Comparison of ENCODE assay signal across 8 cellular contexts in genomic region chr3:123067689-123068226, GRCh38. TPM values are rescaled to one million over a fixed set of nuclear protein-coding genes. Genes with fewer than 3 reads are reported as not detected.
DNase-seq lines count a peak whose midpoint lies in the region; ATAC-seq, FAIRE-seq and TF ChIP-seq lines count a peak whose summit lies in the region.

No MANE protein-coding gene starts in this region.

- H3K79me1 ChIP-seq in IMR-90 (ENCODE audit: low read depth in 1 of 2, low read length in 2 of 2), result peaks cover 22 to 52% of the 10 kb centered on the region in 2 experiments; a peak in 3 of 4 replicates

- no TSS peak for BruUV-seq in IMR-90 (replicated peaks; lab: Mats Ljungman, UMichigan)
- no TSS peak for BruUV-seq in GM12878 (replicated peaks; lab: Mats Ljungman, UMichigan)

- intact Hi-C loops in IMR-90 (cut with micrococcal nuclease) (no loop called here), GM12878 (cut with micrococcal nuclease; ENCODE audit: unreplicated experiment) (no loop called here), right lobe of liver (cut with DNase I) (no loop called here)

- peak overlapping the region; percentile 79 for H3K9ac ChIP-seq in IMR-90 (ENCODE audit: low read depth, low read length)
- H3K9ac ChIP-seq in GM12878 (ENCODE audit: control insufficient read depth, insufficient read depth, low read length), result peak overlapping the region; percentile 72

- H3K4ac ChIP-seq in IMR-90 (ENCODE audit: low read depth, low read length), result peak overlapping the region; percentile 79

- TF ChIP-seq POLR2A in IMR-90 (IDR thresholded peaks at IDR 0.05; ENCODE audit: low read depth, low read length) (0 out of 2 replicates have a peak, but pooled peaks have one; percentile 15), GM12878 (IDR thresholded peaks at IDR 0.05; ENCODE audit: low read depth, low read length) (no peak), right lobe of liver (IDR thresholded peaks at IDR 0.05) (no peak)

- FAIRE-seq in GM12878 (lab: Jason Lieb, UNC), result peak; percentile 54

- in situ Hi-C loops in IMR-90 (cut with MboI; ENCODE audit: low sequenced_read_pairs), result no loop called here
- in situ Hi-C loops in GM12878 (cut with MboI), result no loop called here

- H3K4me2 ChIP-seq in IMR-90 (ENCODE audit: low read depth, low read length), result peak overlapping the region; percentile 47
- H3K4me2 ChIP-seq in GM12878 (ENCODE audit: control insufficient read depth, insufficient read depth), result peak overlapping the region; percentile 97

- CTCF ChIA-PET in IMR-90 (lab: Yijun Ruan, JAX) (interaction anchor here (1.4 kb wide), 1 partner anchor 313 kb away, joined by 3 read pairs; no protein-coding TSS in a partner anchor), GM12878 (lab: Yijun Ruan, JAX) (interaction anchor here (0.8 to 2.7 kb wide), 4 partner anchors 9 to 70 kb away, joined by 3 to 10 read pairs (median 4); no protein-coding TSS in a partner anchor)

- H3K4me3 Mint-ChIP-seq in type B pancreatic cell, result peak overlapping the region; percentile 94

- H4K8ac ChIP-seq in IMR-90 (ENCODE audit: low read depth in 2 of 2, low read length in 2 of 2), result peak overlapping the region; percentile 42 to 62; a peak in 3 of 4 replicates

- no peaks in the 10 kb centered on the region for H3K36me3 Mint-ChIP-seq in type B pancreatic cell

- H2BK120ac ChIP-seq in IMR-90 (ENCODE audit: low read depth, low read length), result no peak overlapping the region

- H3K4me3 ChIP-seq in AG10803 (ENCODE audit: low read length) (peak overlapping the region; percentile 93), IMR-90 (ENCODE audit: insufficient read depth, low read depth, low read length) (peak overlapping the region; percentile 94), GM12878 (peak overlapping the region; percentile 80), right lobe of liver (peak overlapping the region; percentile 93 to 99 (median 95))

- peaks cover 12% of the 10 kb centered on the region for H3K27me3 Mint-ChIP-seq in type B pancreatic cell

- H4K20me1 ChIP-seq in IMR-90 (ENCODE audit: insufficient read depth, low read length) (peaks cover 38% of the 10 kb centered on the region), GM12878 (ENCODE audit: control insufficient read depth, insufficient read depth) (no peaks in the 10 kb centered on the region)

- TF ChIP-seq CTCF in AG10803 (conservative IDR thresholded peaks at IDR 0.05; ENCODE audit: low read length) (no peak), IMR-90 (conservative IDR thresholded peaks at IDR 0.05; ENCODE audit: low read depth, low read length) (no peak), GM12878 (IDR thresholded peaks at IDR 0.05 in 2 of 3, conservative IDR thresholded peaks at IDR 0.05 in 1 of 3; ENCODE audit: control insufficient read depth in 2 of 3, extremely low read depth in 1 of 3, insufficient read depth in 1 of 3, low read depth in 3 of 3, low read length in 3 of 3) (no peak), right lobe of liver (IDR thresholded peaks at IDR 0.05) (no peak), type B pancreatic cell (conservative IDR thresholded peaks at IDR 0.05) (no peak)

- peak overlapping the region; percentile 1; the same call in 1 of the 2 replicates for H4K5ac ChIP-seq in IMR-90 (ENCODE audit: low read depth, low read length)

- no peak overlapping the region for H2BK20ac ChIP-seq in IMR-90 (ENCODE audit: low read depth, low read length)

- peak overlapping the region; percentile 40 for H2AK5ac ChIP-seq in IMR-90 (ENCODE audit: low read depth, low read length)

- H2AFZ ChIP-seq in IMR-90 (replicated peaks; ENCODE audit: low read length, poor library complexity) (peak overlapping the region; percentile 87), GM12878 (ENCODE audit: control insufficient read depth, low read depth, low read length) (peak overlapping the region; percentile 80)

- peaks cover 38% of the 10 kb centered on the region for H3K79me2 ChIP-seq in GM12878 (ENCODE audit: control insufficient read depth, insufficient read depth, low read length)

- H3K27ac ChIP-seq in IMR-90 (ENCODE audit: insufficient read depth, low read length) (peak overlapping the region; percentile 78; the same call in 1 of the 2 replicates), GM12878 (ENCODE audit: control insufficient read depth, insufficient read depth) (no peak overlapping the region), right lobe of liver (peak overlapping the region; percentile 76 to 86 (median 83))

- no peaks in the 10 kb centered on the region for H3K9me3 ChIP-seq in IMR-90 (ENCODE audit: control insufficient read depth, insufficient read depth, low read length)
- H3K9me3 ChIP-seq in GM12878 (replicated peaks; ENCODE audit: control insufficient read depth, insufficient read depth, low read length), result no peaks in the 10 kb centered on the region
- H3K9me3 ChIP-seq in right lobe of liver, result no peaks in the 10 kb centered on the region

- H3K27ac Mint-ChIP-seq in type B pancreatic cell, result peak overlapping the region; percentile 70

- DNase-seq in AG10803 (ENCODE audit: low read depth) (no peak), IMR-90 (no peak), GM12878 (ENCODE audit: low read depth, low spot score) (no peak), right lobe of liver (no peak), type B pancreatic cell (ENCODE audit: extremely low spot score, unreplicated experiment) (no peak), NK-92 (lab: John Stamatoyannopoulos, UW; ENCODE audit: unreplicated experiment) (no peak)
- DNase-seq in activated effector memory CD4-positive, alpha-beta T cell treated with anti-CD3 and anti-CD28 coated beads, Interleukin-2, amount 50 U/mL, for 16 hours, result no peak

- POLR2A ChIA-PET in IMR-90 (lab: Charles Lee; ENCODE audit: unreplicated experiment), result no interaction called here
- POLR2A ChIA-PET in GM12878 (lab: Charles Lee), result interaction anchor here (1.0 to 2.3 kb wide), 3 partner anchors 12 to 134 kb away, joined by 4 to 8 read pairs (median 4); partner anchors contain the start of gene SEC22A

- no peak overlapping the region for H3K18ac ChIP-seq in IMR-90 (ENCODE audit: low read depth, low read length)

- RAD21 ChIA-PET in GM12878 (lab: Charles Lee; ENCODE audit: unreplicated experiment), result interaction anchor here (0.8 to 1.7 kb wide), 4 partner anchors 10 to 134 kb away, joined by 3 to 5 read pairs (median 3); partner anchors contain the start of genes SEC22A and SEMA5B

- dilution Hi-C loops in IMR-90 (cut with HindIII; ENCODE audit: low sequenced_read_pairs, unreplicated experiment), result no loop called here

- H2AK9ac ChIP-seq in IMR-90 (replicated peaks; ENCODE audit: low read depth, low read length, poor library complexity), result peak overlapping the region; percentile 93

- WGBS in IMR-90 (ENCODE audit: extremely low coverage in 2 of 2, insufficient read length in 1 of 2), 2 experiments, result no CpG with 5 or more reads among the region's 18 CpGs
- 25% methylated on average over 18 of the region's 18 CpGs for WGBS in GM12878 (ENCODE audit: insufficient coverage, insufficient replicate concordance, low lambda C conversion rate, missing lambda C conversion rate)
- WGBS in right lobe of liver (ENCODE audit: insufficient coverage, low coverage, low lambda C conversion rate, missing lambda C conversion rate), result no CpG with 5 or more reads among the region's 18 CpGs

- H3K27me3 ChIP-seq in IMR-90 (ENCODE audit: control insufficient read depth, insufficient read depth, low read length) (peaks cover 6% of the 10 kb centered on the region), GM12878 (replicated peaks in 1 of 2; ENCODE audit: control insufficient read depth in 2 of 2, insufficient read depth in 2 of 2, low read length in 1 of 2) (no peaks in the 10 kb centered on the region; a peak in 1 of 4 replicates), right lobe of liver (no peaks in the 10 kb centered on the region)

- H3K14ac ChIP-seq in IMR-90 (replicated peaks; ENCODE audit: low read depth, low read length), result peak overlapping the region; percentile 89

- H3K9me1 ChIP-seq in IMR-90 (ENCODE audit: insufficient read depth, low read length), result peaks cover 12% of the 10 kb centered on the region

- peak overlapping the region; percentile 63; the same call in 1 of the 2 replicates for H3K23ac ChIP-seq in IMR-90 (ENCODE audit: low read depth, low read length)

- H2BK5ac ChIP-seq in IMR-90 (ENCODE audit: low read depth, low read length, poor library complexity, severe bottlenecking), result no peak overlapping the region

- peak overlapping the region; percentile 44; the same call in 1 of the 2 replicates for H4K91ac ChIP-seq in IMR-90 (ENCODE audit: insufficient read depth, low read depth, low read length)

- peaks cover 37% of the 10 kb centered on the region for H3K4me1 Mint-ChIP-seq in type B pancreatic cell (ENCODE audit: unreplicated experiment)

- no peaks in the 10 kb centered on the region for H3K9me3 Mint-ChIP-seq in type B pancreatic cell

- H3K36me3 ChIP-seq in IMR-90 (ENCODE audit: control insufficient read depth, insufficient read depth, low read length) (no peaks in the 10 kb centered on the region), GM12878 (ENCODE audit: control insufficient read depth in 2 of 2, insufficient read depth in 2 of 2, low read length in 1 of 2) (no peaks in the 10 kb centered on the region), right lobe of liver (no peaks in the 10 kb centered on the region)

- TF ChIP-seq RAD21 in IMR-90 (IDR thresholded peaks at IDR 0.05; ENCODE audit: low read length), result no peak
- no peak for TF ChIP-seq RAD21 in GM12878 (IDR thresholded peaks at IDR 0.05; ENCODE audit: insufficient read depth, low read depth, low read length)

- no peak for TF ChIP-seq EP300 in GM12878 (IDR thresholded peaks at IDR 0.05; ENCODE audit: borderline replicate concordance in 1 of 2, control insufficient read depth in 1 of 2, low read depth in 2 of 2, low read length in 2 of 2)

- H3K56ac ChIP-seq in IMR-90 (ENCODE audit: extremely low read depth, insufficient read depth, low read length), result 0 out of 2 replicates have a peak overlapping the region, but pooled peaks have one; percentile 48

- H3K4me1 ChIP-seq in IMR-90 (ENCODE audit: control insufficient read depth, insufficient read depth, low read length), result peaks cover 8% of the 10 kb centered on the region
- H3K4me1 ChIP-seq in GM12878 (ENCODE audit: control insufficient read depth, insufficient read depth, low read length), result peaks cover 10% of the 10 kb centered on the region
- peaks cover 2 to 35% (median 20%) of the 10 kb centered on the region in 4 donors for H3K4me1 ChIP-seq in right lobe of liver

- ATAC-seq in GM19043 (IDR thresholded peaks at IDR 0.05; ENCODE audit: low read depth, unreplicated experiment) (peak; percentile 18), IMR-90 (ENCODE audit: low read depth) (peak; percentile 27), GM12878 (peak; percentile 59), right lobe of liver (peak in 2 of 4 donors; percentile 4 to 5)

- H2BK15ac ChIP-seq in IMR-90 (ENCODE audit: low read depth, low read length), result no peak overlapping the region; the same call in 2 of the 3 replicates

- SMC1A ChIA-PET in GM12878 (lab: Charles Lee; ENCODE audit: uncharacterized antibody, unreplicated experiment), result interaction anchor here (0.6 to 2.7 kb wide), 3 partner anchors 11 to 19 kb away, joined by 3 to 12 read pairs (median 3); no protein-coding TSS in a partner anchor

RNA-seq across cellular contexts. Expression of gene PDIA5, which starts 0.9 kb away (rescaled TPM):
- total RNA-seq in IMR-90 (2012; rRNA removed), result 19.4 and 21.4 TPM in 2 replicates
- polyA plus RNA-seq in IMR-90 (2012; rRNA removed), result 37.7 and 42.0 TPM in 2 replicates
- 30.5 and 45.0 TPM in 2 replicates for polyA plus RNA-seq in IMR-90 (2012; cell fraction: cytosol; rRNA removed)
- 22.6 and 46.8 TPM in 2 replicates for polyA plus RNA-seq in IMR-90 (2012; cell fraction: nucleus; rRNA removed; ENCODE audit: low replicate concordance)
- 20.9 and 29.7 TPM in 2 replicates for total RNA-seq in GM12878 (2013; cell fraction: nucleolus; rRNA removed)
- total RNA-seq in GM12878 (2014; rRNA removed), result 15.2 and 16.4 TPM in 2 replicates
- 15.8 and 18.1 TPM in 2 replicates for total RNA-seq in GM12878 (2014; rRNA removed; fragmentation: Illumina TruSeq; extraction: Trizol)
- total RNA-seq in GM12878 (2021), result 24.2 and 24.5 TPM in 2 replicates
- 14.1 TPM for polyA plus RNA-seq in GM12878 (2011; ENCODE audit: low read depth)
- polyA plus RNA-seq in GM12878 (2011; rRNA removed), result 13.0 and 20.2 TPM in 2 replicates
- polyA plus RNA-seq in GM12878 (2011; cell fraction: cytosol; rRNA removed), result 15.8 and 16.3 TPM in 2 replicates
- 15.6 and 15.8 TPM in 2 replicates for polyA plus RNA-seq in GM12878 (2011; cell fraction: nucleus; rRNA removed)
- polyA plus RNA-seq in GM12878 (2012), result 19.9 and 21.6 TPM in 2 replicates
- 20.2 and 34.7 TPM in 2 replicates for polyA plus RNA-seq in GM12878 (2014; fragmentation: Illumina TruSeq; extraction: Trizol)
- 1 to 10 TPM; 4.1 to 5.2 TPM for polyA plus RNA-seq in GM12878 (2014; fragmentation: Nextera tagmentation; extraction: Ambion mirVana)
- 20.4 and 24.8 TPM in 2 replicates for polyA plus RNA-seq in GM12878 (2014; rRNA removed)
- 10 to 100 TPM; 22.9 to 23.5 TPM for polyA plus RNA-seq in GM12878 (2016; fragmentation: Nextera tagmentation; extraction: Ambion mirVana)
- polyA minus RNA-seq in GM12878 (2011; rRNA and poly(A)+ RNA removed), result 8.9 and 15.1 TPM in 2 replicates
- 5.6 and 8.0 TPM in 2 replicates for polyA minus RNA-seq in GM12878 (2011; cell fraction: cytosol; rRNA and poly(A)+ RNA removed)
- polyA minus RNA-seq in GM12878 (2011; cell fraction: nucleus; rRNA and poly(A)+ RNA removed), result 4.5 and 9.1 TPM in 2 replicates
- 100 to 1,000 TPM in 1 of 6 experiments, 10 to 100 TPM in 5; 26.2 to 109 (median 51.9) TPM for total RNA-seq in right lobe of liver
- 28.5 and 48.4 TPM in 2 replicates for total RNA-seq in type B pancreatic cell (ENCODE audit: low replicate concordance)

RNA-seq across cellular contexts. Expression of gene SEMA5B, which starts 40.2 kb away (rescaled TPM):
- not detected in 2 replicates for total RNA-seq in IMR-90 (2012; rRNA removed)
- not detected in 2 replicates for polyA plus RNA-seq in IMR-90 (2012; rRNA removed)
- not detected in 2 replicates for polyA plus RNA-seq in IMR-90 (2012; cell fraction: cytosol; rRNA removed)
- not detected in 2 replicates for polyA plus RNA-seq in IMR-90 (2012; cell fraction: nucleus; rRNA removed; ENCODE audit: low replicate concordance)
- total RNA-seq in GM12878 (2013; cell fraction: nucleolus; rRNA removed), result not detected in 2 replicates
- not detected in 2 replicates for total RNA-seq in GM12878 (2014; rRNA removed)
- total RNA-seq in GM12878 (2014; rRNA removed; fragmentation: Illumina TruSeq; extraction: Trizol), result not detected in 2 replicates
- total RNA-seq in GM12878 (2021), result not detected in 2 replicates
- polyA plus RNA-seq in GM12878 (2011; ENCODE audit: low read depth), result 0.13 TPM
- polyA plus RNA-seq in GM12878 (2011; rRNA removed), result 0.05 TPM in 1 of 2 replicates, not detected in the other
- 0.03 TPM in 2 replicates for polyA plus RNA-seq in GM12878 (2011; cell fraction: cytosol; rRNA removed)
- 0.04 TPM in 1 of 2 replicates, not detected in the other for polyA plus RNA-seq in GM12878 (2011; cell fraction: nucleus; rRNA removed)
- 0.06 TPM in 1 of 2 replicates, not detected in the other for polyA plus RNA-seq in GM12878 (2012)
- not detected in 2 replicates for polyA plus RNA-seq in GM12878 (2014; fragmentation: Illumina TruSeq; extraction: Trizol)
- polyA plus RNA-seq in GM12878 (2014; fragmentation: Nextera tagmentation; extraction: Ambion mirVana), result not detected
- polyA plus RNA-seq in GM12878 (2014; rRNA removed), result not detected in 2 replicates
- not detected for polyA plus RNA-seq in GM12878 (2016; fragmentation: Nextera tagmentation; extraction: Ambion mirVana)
- polyA minus RNA-seq in GM12878 (2011; rRNA and poly(A)+ RNA removed), result not detected in 2 replicates
- not detected in 2 replicates for polyA minus RNA-seq in GM12878 (2011; cell fraction: cytosol; rRNA and poly(A)+ RNA removed)
- not detected in 2 replicates for polyA minus RNA-seq in GM12878 (2011; cell fraction: nucleus; rRNA and poly(A)+ RNA removed)
- total RNA-seq in right lobe of liver, result under 1 TPM; 0.12 to 0.65 (median 0.25) TPM
- total RNA-seq in type B pancreatic cell (ENCODE audit: low replicate concordance), result 0.50 and 12.8 TPM in 2 replicates
